9 cellular contexts compared by ENCODE assay signal in genomic region chr7:23468721-23469149, GRCh38. TPM values are rescaled to one million over a fixed set of nuclear protein-coding genes. Genes with fewer than 3 reads are reported as not detected.
DNase-seq lines count a peak whose midpoint lies in the region; ATAC-seq and TF ChIP-seq lines count a peak whose summit lies in the region.
"Had no signal": no experiment of that assay in that cellular context is flagged by ENCODE, and none has a peak within 500 bp of the region (broad histone marks: within the 10 kb centered on the region; RNA-seq: fewer than 3 reads in every experiment).

No MANE protein-coding gene starts in this region.

- WGBS in upper lobe of left lung, 2 donors = 4 to 10% methylated on average over 6 to 20 of the region's 29 CpGs

- intact Hi-C loops in Caco-2 (cut with micrococcal nuclease; ENCODE audit: unreplicated experiment) = no loop called here
- intact Hi-C loops in activated T-helper 2 cell treated with anti-CD3 and anti-CD28 coated beads, Interferon-gamma antibody, Interleukin-2, Interleukin-4, amounts not matched to agents 10 μg/mL and 5 μg/mL and 100 μg/mL, durations not matched to agents 14 hours and 24 hours and 36 hours (cut with micrococcal nuclease) = no loop called here

- H3K4me3 ChIP-seq in Caco-2 (ENCODE audit: low read depth, low read length) = peak overlapping the region; percentile 84
- peak overlapping the region; percentile 96 for H3K4me3 ChIP-seq in HUES6 (ENCODE audit: low read depth, low read length)
- peak overlapping the region in 3 of 4 donors; percentile 28 to 42 (median 41) for H3K4me3 ChIP-seq in upper lobe of left lung

- H3K27ac Mint-ChIP-seq in Caco-2 (ENCODE audit: unreplicated experiment) = peak overlapping the region; percentile 93
- peak overlapping the region; percentile 71 for H3K27ac Mint-ChIP-seq in activated T-helper 2 cell treated with anti-CD3 and anti-CD28 coated beads, Interferon-gamma antibody, Interleukin-2, Interleukin-4, amounts not matched to agents 10 μg/mL and 5 μg/mL and 100 μg/mL, durations not matched to agents 14 hours and 24 hours and 36 hours

- H3K27me3 ChIP-seq in Caco-2 (replicated peaks; ENCODE audit: control insufficient read depth, insufficient read depth, low read length) (no peaks in the 10 kb centered on the region), HUES6 (ENCODE audit: control insufficient read depth, insufficient read depth, low read length) (no peaks in the 10 kb centered on the region), upper lobe of left lung (peaks cover 4 to 76% (median 54%) of the 10 kb centered on the region in 4 donors)

- H3K9ac ChIP-seq in HUES6 (ENCODE audit: low read length) = peak overlapping the region; percentile 97

- H3K27me3 Mint-ChIP-seq in Caco-2 (ENCODE audit: insufficient read depth, unreplicated experiment) = no peaks in the 10 kb centered on the region
- peaks cover 21% of the 10 kb centered on the region for H3K27me3 Mint-ChIP-seq in activated T-helper 2 cell treated with anti-CD3 and anti-CD28 coated beads, Interferon-gamma antibody, Interleukin-2, Interleukin-4, amounts not matched to agents 10 μg/mL and 5 μg/mL and 100 μg/mL, durations not matched to agents 14 hours and 24 hours and 36 hours (ENCODE audit: low read depth)

- no peak for TF ChIP-seq EP300 in upper lobe of left lung (IDR thresholded peaks at IDR 0.05)

- H3K9me3 ChIP-seq in Caco-2 (no peaks in the 10 kb centered on the region), HUES6 (ENCODE audit: control insufficient read depth, insufficient read depth, low read depth, low read length) (no peaks in the 10 kb centered on the region), upper lobe of left lung (no peaks in the 10 kb centered on the region)
- H3K9me3 ChIP-seq: pancreas had no signal

- H3K4me1 ChIP-seq in Caco-2 = peaks cover 40% of the 10 kb centered on the region
- H3K4me1 ChIP-seq in HUES6 (ENCODE audit: control insufficient read depth, insufficient read depth, low read length) = peaks cover 19% of the 10 kb centered on the region
- peaks cover 41 to 50% (median 45%) of the 10 kb centered on the region in 4 donors for H3K4me1 ChIP-seq in upper lobe of left lung

- H3K36me3 ChIP-seq in Caco-2 (ENCODE audit: control insufficient read depth, insufficient read depth, low read length) (no peaks in the 10 kb centered on the region), HUES6 (ENCODE audit: control insufficient read depth, insufficient read depth, low read length) (0 out of 2 replicates have a peak, but pooled peaks cover 6% of the 10 kb centered on the region), upper lobe of left lung (no peaks in the 10 kb centered on the region)
- H3K36me3 ChIP-seq: pancreas had no signal

- TF ChIP-seq CTCF in Caco-2 (IDR thresholded peaks at IDR 0.05; ENCODE audit: insufficient read depth in 1 of 2, low read depth in 1 of 2, low read length in 1 of 2, severe bottlenecking in 1 of 2, unreplicated experiment in 1 of 2) (peak in 1 of 2 experiments; percentile 8), upper lobe of left lung (IDR thresholded peaks at IDR 0.05) (no peak)

- DNase-seq in Caco-2 (peak in 1 of 2 experiments; percentile 34), islet precursor cell (peak; percentile 62), upper lobe of left lung (peak in 1 of 2 donors; percentile 71), middle frontal gyrus (ENCODE audit: extremely low spot score, low spot score) (no peak)
- peak; percentile 16 for DNase-seq in activated T-helper 2 cell treated with anti-CD3 and anti-CD28 coated beads, Interferon-gamma antibody, Interleukin-2, Interleukin-4, amounts not matched to agents 10 μg/mL and 5 μg/mL and 100 μg/mL, durations not matched to agents 14 hours and 24 hours and 36 hours (ENCODE audit: low spot score)

- TF ChIP-seq POLR2A in upper lobe of left lung (IDR thresholded peaks at IDR 0.05) = no peak

- H3K4me3 Mint-ChIP-seq in Caco-2 (ENCODE audit: unreplicated experiment) = peak overlapping the region; percentile 81
- H3K4me3 Mint-ChIP-seq in activated T-helper 2 cell treated with anti-CD3 and anti-CD28 coated beads, Interferon-gamma antibody, Interleukin-2, Interleukin-4, amounts not matched to agents 10 μg/mL and 5 μg/mL and 100 μg/mL, durations not matched to agents 14 hours and 24 hours and 36 hours (ENCODE audit: low read depth) = peak overlapping the region; percentile 82

- CTCF ChIA-PET in Caco-2 (lab: Charles Lee) = interaction anchor here (0.5 to 1.8 kb wide), 3 partner anchors 76 to 191 kb away, joined by 3 to 5 read pairs (median 5); no protein-coding TSS in a partner anchor

- H3K4me1 Mint-ChIP-seq in Caco-2 (ENCODE audit: low read depth, unreplicated experiment) = peaks cover 12% of the 10 kb centered on the region
- H3K4me1 Mint-ChIP-seq in activated T-helper 2 cell treated with anti-CD3 and anti-CD28 coated beads, Interferon-gamma antibody, Interleukin-2, Interleukin-4, amounts not matched to agents 10 μg/mL and 5 μg/mL and 100 μg/mL, durations not matched to agents 14 hours and 24 hours and 36 hours (ENCODE audit: low read depth) = peaks cover 54% of the 10 kb centered on the region

- H3K9me3 Mint-ChIP-seq in Caco-2 (ENCODE audit: unreplicated experiment) = no peaks in the 10 kb centered on the region
- no peaks in the 10 kb centered on the region for H3K9me3 Mint-ChIP-seq in activated T-helper 2 cell treated with anti-CD3 and anti-CD28 coated beads, Interferon-gamma antibody, Interleukin-2, Interleukin-4, amounts not matched to agents 10 μg/mL and 5 μg/mL and 100 μg/mL, durations not matched to agents 14 hours and 24 hours and 36 hours

- peak in 1 of 2 donors; percentile 11 for ATAC-seq in upper lobe of left lung (ENCODE audit: low FRiP score in 2 of 2)
- ATAC-seq in GM18868 (IDR thresholded peaks at IDR 0.05; ENCODE audit: unreplicated experiment) = no peak
- ATAC-seq in HG02973 (IDR thresholded peaks at IDR 0.05; ENCODE audit: unreplicated experiment) = no peak

- peak overlapping the region; percentile 89 for H3K27ac ChIP-seq in HUES6 (ENCODE audit: low read depth, low read length)
- H3K27ac ChIP-seq in upper lobe of left lung = no peak overlapping the region
- H3K27ac ChIP-seq: pancreas had no signal

- POLR2A ChIA-PET in Caco-2 (lab: Charles Lee) = interaction anchor here (0.8 kb wide), 1 partner anchor 18 kb away, joined by 3 read pairs; no protein-coding TSS in a partner anchor

- peaks cover 64% of the 10 kb centered on the region for H3K36me3 Mint-ChIP-seq in Caco-2 (ENCODE audit: insufficient read depth, unreplicated experiment)
- peaks cover 29% of the 10 kb centered on the region for H3K36me3 Mint-ChIP-seq in activated T-helper 2 cell treated with anti-CD3 and anti-CD28 coated beads, Interferon-gamma antibody, Interleukin-2, Interleukin-4, amounts not matched to agents 10 μg/mL and 5 μg/mL and 100 μg/mL, durations not matched to agents 14 hours and 24 hours and 36 hours (ENCODE audit: low read depth)

- no TSS peak for BruUV-seq in Caco-2 (replicated peaks; lab: Mats Ljungman, UMichigan)

RNA-seq across cellular contexts. Expression of gene IGF2BP3, which starts 1.6 kb away (rescaled TPM):
- total RNA-seq in Caco-2 (2022) (124 and 127 TPM in 2 replicates), upper lobe of left lung (1 to 10 TPM in 2 of 6 donors, under 1 TPM in 2, not detected in 2; 0.91 to 1.5 (median 1.1) TPM)
- 16.6 and 18.2 TPM in 2 replicates for total RNA-seq in activated T-helper 2 cell treated with anti-CD3 and anti-CD28 coated beads, Interferon-gamma antibody, Interleukin-2, Interleukin-4, amounts not matched to agents 10 μg/mL and 5 μg/mL and 100 μg/mL, durations not matched to agents 14 hours and 24 hours and 36 hours

Comparison
In these comparisons a context has a peak if more than half of its experiments do, and no peak if none do; other contexts are left out.
1. H3K4me3 ChIP-seq: peak in every context shown above with its lines; median percentile 96 in HUES6; 84 in Caco-2; 41 in upper lobe of left lung.